Comparison of ENCODE assay signal across 8 cellular contexts in genomic region chr14:92513204-92513965, GRCh38. TPM values are rescaled to one million over a fixed set of nuclear protein-coding genes. Genes with fewer than 3 reads are reported as not detected.
DNase-seq lines count a peak whose midpoint lies in the region; ATAC-seq and TF ChIP-seq lines count a peak whose summit lies in the region.

Gene RIN3, plus strand, starts transcription at chr14:92513781. Its CDS starts 152 bp downstream, at chr14:92513933.

- no peaks in the 10 kb centered on the region for H3K9me3 ChIP-seq in KOPT-K1 (ENCODE audit: insufficient read depth, low read length, poor library complexity, severe bottlenecking)
- no peaks in the 10 kb centered on the region for H3K9me3 ChIP-seq in muscle layer of colon (ENCODE audit: low read length)
- no peaks in the 10 kb centered on the region for H3K9me3 ChIP-seq in tibial artery

- H3K4me1 ChIP-seq in muscle layer of colon (ENCODE audit: insufficient read depth, low read length) (peaks cover 36% of the 10 kb centered on the region), tibial artery (peaks cover 0 to 35% (median 20%) of the 10 kb centered on the region in 4 donors)

- peak; percentile 82 for DNase-seq in EH (ENCODE audit: low read depth)
- peak; percentile 66 for DNase-seq in activated CD8-positive, alpha-beta memory T cell treated with anti-CD3 and anti-CD28 coated beads, Interleukin-2, amount 50 U/mL, for 4 hours
- peak in 1 of 2 donors; percentile 50 for DNase-seq in tibial artery
- DNase-seq in NCI-H2171 treated with DMSO at 0.1 percent for 48 hours (lab: John Stamatoyannopoulos, UW) = no peak

- ATAC-seq in GM21619 (IDR thresholded peaks at IDR 0.05; ENCODE audit: unreplicated experiment) = peak; percentile 70
- peak; percentile 49 for ATAC-seq in esophagus mucosa

- TF ChIP-seq CTCF in tibial artery (IDR thresholded peaks at IDR 0.05) = no peak

- no peaks in the 10 kb centered on the region for H3K36me3 ChIP-seq in KOPT-K1 (ENCODE audit: insufficient read depth, low read length)
- no peaks in the 10 kb centered on the region for H3K36me3 ChIP-seq in muscle layer of colon (ENCODE audit: insufficient read depth, low read length)
- H3K36me3 ChIP-seq in tibial artery = no peaks in the 10 kb centered on the region

- intact Hi-C loops in tibial artery (cut with DNase I; ENCODE audit: low total_unique reads) = loop anchor here (10.0 kb wide), 1 partner anchor 91 kb away; no protein-coding TSS in a partner anchor

- peak within 1 kb of the TSS; percentile 88 for H3K9ac ChIP-seq in muscle layer of colon (ENCODE audit: low read length)

- H3K27me3 ChIP-seq in muscle layer of colon (ENCODE audit: control insufficient read depth in 1 of 2, insufficient read depth in 2 of 2, low read length in 2 of 2) (no peaks in the 10 kb centered on the region), tibial artery (no peaks in the 10 kb centered on the region)

- H3K4me3 ChIP-seq in muscle layer of colon (ENCODE audit: low read depth in 1 of 2, low read length in 2 of 2) = peak within 1 kb of the TSS; percentile 76 to 85
- H3K4me3 ChIP-seq in tibial artery = peak within 1 kb of the TSS; percentile 67 to 75

- H3K27ac ChIP-seq in KOPT-K1 (ENCODE audit: low read depth, low read length, poor library complexity, severe bottlenecking) (peak within 1 kb of the TSS; percentile 94), muscle layer of colon (ENCODE audit: low read depth, low read length) (peak within 1 kb of the TSS; percentile 77), tibial artery (peak within 1 kb of the TSS; percentile 72 to 82)

RNA-seq across cellular contexts. Expression of gene RIN3, which starts in this region (rescaled TPM):
- total RNA-seq in esophagus mucosa = 5.4 TPM
